1 cellular context compared by ENCODE assay signal in genomic region chr2:39684495-39684894, GRCh38.
TF ChIP-seq lines count a peak whose summit lies in the region.

No MANE protein-coding gene starts in this region.

TF ChIP-seq in K562, 482 proteins besides CTCF, POLR2A, EP300 and RAD21 (continued from another document):
- TF ChIP-seq TRIM24 (IDR thresholded peaks at IDR 0.05) (no peak), PRDM10 (IDR thresholded peaks at IDR 0.05; ENCODE audit: partially characterized antibody) (no peak), CTBP1 (IDR thresholded peaks at IDR 0.05; ENCODE audit: borderline replicate concordance) (0 out of 2 replicates have a peak, but pooled peaks have one; percentile 39), TAF15 (IDR thresholded peaks at IDR 0.05; ENCODE audit: low read depth, low read length) (no peak), RCOR1 (IDR thresholded peaks at IDR 0.05; ENCODE audit: borderline replicate concordance in 1 of 2, low read depth in 2 of 2, low read length in 2 of 2) (0 out of 4 replicates have a peak, but pooled peaks of 1 of the 2 experiments have one; percentile 20), ZNF146 (CRISPR knock-in tag; IDR thresholded peaks at IDR 0.05; ENCODE audit: unreplicated experiment) (no peak), HMGXB4 (CRISPR knock-in tag; IDR thresholded peaks at IDR 0.05) (no peak), ZNF699 (CRISPR knock-in tag; IDR thresholded peaks at IDR 0.05; ENCODE audit: insufficient replicate concordance) (no peak), ARID1B (IDR thresholded peaks at IDR 0.05) (peak; percentile 55), CBFA2T2 (conservative IDR thresholded peaks at IDR 0.05) (peak; percentile 22), AFF4 (CRISPR knock-in tag; IDR thresholded peaks at IDR 0.05) (no peak), MEIS2 (IDR thresholded peaks at IDR 0.05; ENCODE audit: partially characterized antibody) (peak; percentile 40)
TF ChIP-seq in K562: peak in this region for 7.
